16 cellular contexts compared by ENCODE assay signal in genomic region chr13:31944262-31945160, GRCh38.
DNase-seq lines count a peak whose midpoint lies in the region; ATAC-seq and TF ChIP-seq lines count a peak whose summit lies in the region.
"Had no signal": no experiment of that assay in that cellular context is flagged by ENCODE, and none has a peak within 500 bp of the region (broad histone marks: within the 10 kb centered on the region; RNA-seq: fewer than 3 reads in every experiment).

No MANE protein-coding gene starts in this region.

- H3K27me3 ChIP-seq in GM23248 (replicated peaks; ENCODE audit: insufficient read depth) = no peaks in the 10 kb centered on the region
- H3K27me3 ChIP-seq: spleen, tibial nerve had no signal

- peak overlapping the region; percentile 62 for H3K9ac ChIP-seq in GM23248

- H3K4me2 ChIP-seq in GM23248 (ENCODE audit: unreplicated experiment) = peak overlapping the region; percentile 72

- H3K27me3 Mint-ChIP-seq in MCF 10A (ENCODE audit: insufficient read depth, unreplicated experiment) (no peaks in the 10 kb centered on the region), nephron progenitor cell (ENCODE audit: low read depth, poor library complexity) (peaks cover 3% of the 10 kb centered on the region)
- H3K27me3 Mint-ChIP-seq: activated CD4-positive, alpha-beta memory T cell treated with anti-CD3 and anti-CD28 coated beads for 36 hours; B cell had no signal

- no peak for TF ChIP-seq CTCF in AG10803 (conservative IDR thresholded peaks at IDR 0.05; ENCODE audit: low read length)
- TF ChIP-seq CTCF in MCF 10A (IDR thresholded peaks at IDR 0.05; ENCODE audit: unreplicated experiment) = no peak
- no peak for TF ChIP-seq CTCF in nephron progenitor cell (IDR thresholded peaks at IDR 0.05)
- no peak for TF ChIP-seq CTCF in GM13976 (IDR thresholded peaks at IDR 0.05; ENCODE audit: borderline replicate concordance, control extremely low read depth, extremely low read depth, insufficient read depth, missing control alignments)

- intact Hi-C loops in MCF 10A (cut with micrococcal nuclease) = loop anchor here (2.0 kb wide), 1 partner anchor 38 kb away; no protein-coding TSS in a partner anchor

- H4K20me1 ChIP-seq in GM23248 (ENCODE audit: insufficient read depth) = no peaks in the 10 kb centered on the region

- H3K4me3 ChIP-seq in AG10803 (ENCODE audit: low read length) (peak overlapping the region; percentile 0; the same call in 1 of the 2 replicates), GM23248 (peak overlapping the region; percentile 31)
- H3K4me3 ChIP-seq: K562, spleen, tibial nerve had no signal

- peak overlapping the region; percentile 89 for H3K27ac ChIP-seq in GM23248

- H3K79me2 ChIP-seq in GM23248 (ENCODE audit: insufficient read depth) = no peaks in the 10 kb centered on the region

- H3K36me3 Mint-ChIP-seq in MCF 10A (ENCODE audit: insufficient read depth, unreplicated experiment) (no peaks in the 10 kb centered on the region), nephron progenitor cell (ENCODE audit: low read depth) (no peaks in the 10 kb centered on the region)
- H3K36me3 Mint-ChIP-seq: activated naive CD8-positive, alpha-beta T cell treated with anti-CD3 and anti-CD28 coated beads, Interleukin-2, amount 10 ng/mL, durations not matched to agents 7 days and 5 days had no signal

- H3K9me3 ChIP-seq in GM23248 (ENCODE audit: low read depth) = no peaks in the 10 kb centered on the region
- H3K9me3 ChIP-seq: spleen, tibial nerve had no signal

- peaks cover 46% of the 10 kb centered on the region for H3F3A ChIP-seq in GM23248 (ENCODE audit: insufficient read depth)

- ATAC-seq in GM18519 (IDR thresholded peaks at IDR 0.05; ENCODE audit: low FRiP score, unreplicated experiment) = no peak
- ATAC-seq: activated T-cell treated with anti-CD3 and anti-CD28 coated beads, Interleukin-2, amount 50 U/mL, for 4 hours; K562; T-cell had no signal

- peaks cover 42% of the 10 kb centered on the region for H3K4me1 Mint-ChIP-seq in MCF 10A (ENCODE audit: insufficient read depth, unreplicated experiment)
- peaks cover 25% of the 10 kb centered on the region for H3K4me1 Mint-ChIP-seq in nephron progenitor cell
- H3K4me1 Mint-ChIP-seq: activated naive CD8-positive, alpha-beta T cell treated with anti-CD3 and anti-CD28 coated beads, Interleukin-2, amount 10 ng/mL, durations not matched to agents 7 days and 5 days; B cell; T-cell had no signal

- H3K27ac Mint-ChIP-seq in MCF 10A (ENCODE audit: low read depth, unreplicated experiment) (peak overlapping the region; percentile 86), nephron progenitor cell (peak overlapping the region; percentile 1)
- H3K27ac Mint-ChIP-seq: activated CD4-positive, alpha-beta memory T cell treated with anti-CD3 and anti-CD28 coated beads for 36 hours; activated naive CD8-positive, alpha-beta T cell treated with anti-CD3 and anti-CD28 coated beads, Interleukin-2, amount 10 ng/mL, durations not matched to agents 7 days and 5 days; B cell; T-cell had no signal

- H3K4me1 ChIP-seq in GM23248 (ENCODE audit: insufficient read depth) = peaks cover 46% of the 10 kb centered on the region

- DNase-seq in AG10803 (ENCODE audit: low read depth) (peak; percentile 60), GM23248 (peak; percentile 43), MCF 10A (ENCODE audit: unreplicated experiment) (no peak), nephron progenitor cell (no peak), NCI-H510A treated with DMSO at 0.1 percent for 48 hours (lab: John Stamatoyannopoulos, UW) (no peak), DMS153 (lab: John Stamatoyannopoulos, UW) (no peak), GM13976 (ENCODE audit: low spot score) (no peak)
- DNase-seq: activated naive CD8-positive, alpha-beta T cell treated with anti-CD3 and anti-CD28 coated beads, Interleukin-2, amount 10 ng/mL, durations not matched to agents 7 days and 5 days; activated T-cell treated with anti-CD3 and anti-CD28 coated beads, Interleukin-2, amount 50 U/mL, for 4 hours; spleen; T-cell had no signal

- H3K4me3 Mint-ChIP-seq in MCF 10A (ENCODE audit: unreplicated experiment) (peak overlapping the region; percentile 73), nephron progenitor cell (no peak overlapping the region)
- H3K4me3 Mint-ChIP-seq: activated CD4-positive, alpha-beta memory T cell treated with anti-CD3 and anti-CD28 coated beads for 36 hours; activated naive CD8-positive, alpha-beta T cell treated with anti-CD3 and anti-CD28 coated beads, Interleukin-2, amount 10 ng/mL, durations not matched to agents 7 days and 5 days; activated T-cell treated with anti-CD3 and anti-CD28 coated beads, Interleukin-2, amount 50 U/mL, for 4 hours; B cell; T-cell had no signal

- WGBS in GM23248 (ENCODE audit: low coverage in 1 of 2, low lambda C conversion rate in 2 of 2, missing lambda C conversion rate in 2 of 2), 2 experiments = 27 to 28% methylated on average over 3 of the region's 3 CpGs

- no peaks in the 10 kb centered on the region for H3K9me3 Mint-ChIP-seq in MCF 10A (ENCODE audit: unreplicated experiment)
- H3K9me3 Mint-ChIP-seq in nephron progenitor cell = no peaks in the 10 kb centered on the region
- H3K9me3 Mint-ChIP-seq: activated CD4-positive, alpha-beta memory T cell treated with anti-CD3 and anti-CD28 coated beads for 36 hours; activated naive CD8-positive, alpha-beta T cell treated with anti-CD3 and anti-CD28 coated beads, Interleukin-2, amount 10 ng/mL, durations not matched to agents 7 days and 5 days; activated T-cell treated with anti-CD3 and anti-CD28 coated beads, Interleukin-2, amount 50 U/mL, for 4 hours had no signal

- TSS peak; percentile 13 for BruUV-seq in MCF 10A (replicated peaks; lab: Mats Ljungman, UMichigan)

- POLR2A ChIA-PET in MCF 10A (lab: Yijun Ruan, JAX) = interaction anchor here (0.7 to 2.2 kb wide), 11 partner anchors 9 to 379 kb away, joined by 3 to 9 read pairs (median 4); partner anchors contain the start of genes BRCA2, FRY and ZAR1L

- in situ Hi-C loops in GM23248 (cut with MboI) = no loop called here
- in situ Hi-C loops in GM13976 (cut with MboI; ENCODE audit: low sequenced_read_pairs, unreplicated experiment) = no loop called here

- peak overlapping the region; percentile 27; the same call in 1 of the 2 replicates for H2AFZ ChIP-seq in GM23248

- H3K36me3 ChIP-seq in GM23248 (ENCODE audit: low read depth) = no peaks in the 10 kb centered on the region
- H3K36me3 ChIP-seq: tibial nerve had no signal

- CTCF ChIA-PET in MCF 10A (lab: Yijun Ruan, JAX) = interaction anchor here (0.6 to 0.9 kb wide), 3 partner anchors 34 to 786 kb away, joined by 3 to 4 read pairs (median 3); no protein-coding TSS in a partner anchor

- no peaks in the 10 kb centered on the region for H3K9me2 ChIP-seq in GM23248 (ENCODE audit: insufficient read depth)

Comparison
In these comparisons a context has a peak if more than half of its experiments do, and no peak if none do; other contexts are left out.
1. DNase-seq: peak in AG10803 (single experiment) and GM23248 (single experiment); none in MCF 10A (single experiment), nephron progenitor cell (single experiment), NCI-H510A treated with DMSO at 0.1 percent for 48 hours (single experiment), DMS153 (single experiment) and GM13976 (single experiment).